11 cellular contexts compared by ENCODE assay signal in the genomic region with DNA sequence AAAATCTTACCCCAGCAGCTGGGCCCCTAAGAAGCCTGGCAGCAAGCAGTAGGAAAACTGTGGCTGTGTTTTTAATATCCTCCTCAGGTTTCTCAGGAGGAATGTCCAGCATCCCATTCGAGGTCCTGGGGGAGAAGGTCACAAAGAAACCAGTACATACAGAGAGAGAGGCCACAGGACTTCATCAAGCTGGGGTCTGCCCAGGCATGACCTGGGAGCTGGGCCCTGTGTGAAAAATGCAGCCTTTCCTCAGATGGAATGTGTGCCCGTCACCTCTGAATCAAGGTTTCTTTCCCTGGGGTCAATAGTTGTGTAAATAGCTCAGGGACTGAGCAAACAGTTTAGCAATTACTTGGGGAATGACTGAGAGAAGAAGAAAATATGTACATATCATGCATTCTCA. TPM values are rescaled to one million over a fixed set of nuclear protein-coding genes. Genes with fewer than 3 reads are reported as not detected.
DNase-seq lines count a peak whose midpoint lies in the region; ATAC-seq and TF ChIP-seq lines count a peak whose summit lies in the region.
"Had no signal": no experiment of that assay in that cellular context is flagged by ENCODE, and none has a peak within 500 bp of the region (broad histone marks: within the 10 kb centered on the region; RNA-seq: fewer than 3 reads in every experiment).

No MANE protein-coding gene starts in this region.

- no peak for DNase-seq in AG04450 (ENCODE audit: low read depth, low spot score)
- peak; percentile 61 for DNase-seq in HuH-7 (ENCODE audit: low spot score)
- no peak for DNase-seq in chondrocyte (ENCODE audit: low spot score)
- DNase-seq in right lobe of liver = no peak
- no peak for DNase-seq in MM.1S
- no peak for DNase-seq in naive thymus-derived CD8-positive, alpha-beta T cell
- no peak for DNase-seq in T-helper 2 cell treated with Interferon-gamma antibody and Interleukin-4, amounts not matched to agents 5 μg/mL and 100 μg/mL, for 36 hours (ENCODE audit: low spot score)
- DNase-seq: esophagus squamous epithelium, NCI-H2081 had no signal

- 25% methylated on average over 2 of the region's 2 CpGs for WGBS in right lobe of liver (ENCODE audit: insufficient coverage, low coverage, low lambda C conversion rate, missing lambda C conversion rate)

- no peak overlapping the region for H3K9ac ChIP-seq in MM.1S (ENCODE audit: low read length)

- no peaks in the 10 kb centered on the region for H3K36me3 ChIP-seq in right lobe of liver
- no peaks in the 10 kb centered on the region for H3K36me3 ChIP-seq in MM.1S (replicated peaks; ENCODE audit: insufficient read depth, low read length)
- H3K36me3 ChIP-seq: esophagus squamous epithelium, thoracic aorta had no signal

- no peaks in the 10 kb centered on the region for H3K79me2 ChIP-seq in MM.1S (ENCODE audit: low read length)

- H3K4me2 ChIP-seq in MM.1S (ENCODE audit: low read depth, low read length) = no peak overlapping the region

- H3K9me3 ChIP-seq in AG04450 (ENCODE audit: control insufficient read depth, insufficient read depth, low read length) = no peaks in the 10 kb centered on the region
- H3K9me3 ChIP-seq in right lobe of liver = no peaks in the 10 kb centered on the region
- H3K9me3 ChIP-seq in MM.1S (replicated peaks; ENCODE audit: insufficient read depth, low read length) = no peaks in the 10 kb centered on the region
- H3K9me3 ChIP-seq: esophagus squamous epithelium, thoracic aorta had no signal

- peak overlapping the region; percentile 99 for H3K27ac Mint-ChIP-seq in chondrocyte (ENCODE audit: unreplicated experiment)
- H3K27ac Mint-ChIP-seq in naive thymus-derived CD8-positive, alpha-beta T cell = no peak overlapping the region
- H3K27ac Mint-ChIP-seq in T-helper 2 cell treated with Interferon-gamma antibody and Interleukin-4, amounts not matched to agents 5 μg/mL and 100 μg/mL, for 36 hours = no peak overlapping the region

- H3K4me3 ChIP-seq in AG04450 (ENCODE audit: low read depth, low read length) (no peak overlapping the region), right lobe of liver (no peak overlapping the region), MM.1S (ENCODE audit: low read length) (no peak overlapping the region)
- H3K4me3 ChIP-seq: esophagus squamous epithelium, thoracic aorta had no signal

- H3K27ac ChIP-seq in AG04450 (ENCODE audit: low read depth, low read length) = peak overlapping the region; percentile 76
- peak overlapping the region in 2 of 3 donors; percentile 33 to 54 for H3K27ac ChIP-seq in right lobe of liver
- H3K27ac ChIP-seq in MM.1S (ENCODE audit: low read length) = no peak overlapping the region
- H3K27ac ChIP-seq: esophagus squamous epithelium, thoracic aorta had no signal

- no peak overlapping the region for H2AFZ ChIP-seq in MM.1S (ENCODE audit: low read length)

- no peaks in the 10 kb centered on the region for H3K9me3 Mint-ChIP-seq in chondrocyte (ENCODE audit: low read depth)
- no peaks in the 10 kb centered on the region for H3K9me3 Mint-ChIP-seq in naive thymus-derived CD8-positive, alpha-beta T cell
- no peaks in the 10 kb centered on the region for H3K9me3 Mint-ChIP-seq in T-helper 2 cell treated with Interferon-gamma antibody and Interleukin-4, amounts not matched to agents 5 μg/mL and 100 μg/mL, for 36 hours

- TF ChIP-seq POLR2A in right lobe of liver (IDR thresholded peaks at IDR 0.05) = no peak

- H3K4me3 Mint-ChIP-seq in chondrocyte (ENCODE audit: unreplicated experiment) = peak overlapping the region; percentile 51
- no peak overlapping the region for H3K4me3 Mint-ChIP-seq in naive thymus-derived CD8-positive, alpha-beta T cell
- H3K4me3 Mint-ChIP-seq in T-helper 2 cell treated with Interferon-gamma antibody and Interleukin-4, amounts not matched to agents 5 μg/mL and 100 μg/mL, for 36 hours = no peak overlapping the region

- TF ChIP-seq CTCF in AG04450 (IDR thresholded peaks at IDR 0.05; ENCODE audit: low read depth, low read length) (no peak), chondrocyte (IDR thresholded peaks at IDR 0.05) (no peak), right lobe of liver (IDR thresholded peaks at IDR 0.05) (no peak), MM.1S (IDR thresholded peaks at IDR 0.05; ENCODE audit: low read length) (no peak)

- H3K27me3 Mint-ChIP-seq in chondrocyte (ENCODE audit: low read depth) = no peaks in the 10 kb centered on the region
- H3K27me3 Mint-ChIP-seq in naive thymus-derived CD8-positive, alpha-beta T cell = peaks cover 0 to 16% (median 15%) of the 10 kb centered on the region in 5 donors
- peaks cover 22% of the 10 kb centered on the region for H3K27me3 Mint-ChIP-seq in T-helper 2 cell treated with Interferon-gamma antibody and Interleukin-4, amounts not matched to agents 5 μg/mL and 100 μg/mL, for 36 hours (ENCODE audit: low read depth)

- H3K4me1 Mint-ChIP-seq in chondrocyte (ENCODE audit: low read depth) = peaks cover 62% of the 10 kb centered on the region
- H3K4me1 Mint-ChIP-seq in naive thymus-derived CD8-positive, alpha-beta T cell = peaks cover 0 to 9% (median 9%) of the 10 kb centered on the region in 4 donors
- peaks cover 8% of the 10 kb centered on the region for H3K4me1 Mint-ChIP-seq in T-helper 2 cell treated with Interferon-gamma antibody and Interleukin-4, amounts not matched to agents 5 μg/mL and 100 μg/mL, for 36 hours (ENCODE audit: low read depth)

- peak; percentile 63 to 88 (median 86) for ATAC-seq in right lobe of liver
- ATAC-seq in naive thymus-derived CD8-positive, alpha-beta T cell = no peak
- ATAC-seq in HG03378 (IDR thresholded peaks at IDR 0.05; ENCODE audit: unreplicated experiment) = no peak

- no peaks in the 10 kb centered on the region for H4K20me1 ChIP-seq in MM.1S (ENCODE audit: insufficient read depth, low read length)

- H3F3A ChIP-seq in MM.1S (ENCODE audit: insufficient read depth, low read length) = no peaks in the 10 kb centered on the region

- H3K4me1 ChIP-seq in right lobe of liver (peaks cover 0 to 20% (median 3%) of the 10 kb centered on the region in 4 donors), MM.1S (ENCODE audit: low read length) (no peaks in the 10 kb centered on the region)

- intact Hi-C loops in right lobe of liver (cut with DNase I) = no loop called here

- CTCF ChIA-PET in AG04450 (lab: Charles Lee) = interaction anchor here (0.6 to 1.3 kb wide), 2 partner anchors 10 to 535 kb away, joined by 3 to 4 read pairs; no protein-coding TSS in a partner anchor

- H3K9me2 ChIP-seq in MM.1S (replicated peaks; ENCODE audit: insufficient read depth, low read length) = no peaks in the 10 kb centered on the region

- POLR2A ChIA-PET in AG04450 (lab: Yijun Ruan, JAX) = interaction anchor here (0.6 to 1.1 kb wide), 4 partner anchors 26 to 49 kb away, joined by 3 to 6 read pairs (median 4); no protein-coding TSS in a partner anchor
- POLR2A ChIA-PET in naive thymus-derived CD8-positive, alpha-beta T cell (lab: Charles Lee) = no interaction called here

- no peaks in the 10 kb centered on the region for H3K36me3 Mint-ChIP-seq in chondrocyte (ENCODE audit: low read depth)
- no peaks in the 10 kb centered on the region for H3K36me3 Mint-ChIP-seq in naive thymus-derived CD8-positive, alpha-beta T cell
- H3K36me3 Mint-ChIP-seq in T-helper 2 cell treated with Interferon-gamma antibody and Interleukin-4, amounts not matched to agents 5 μg/mL and 100 μg/mL, for 36 hours (ENCODE audit: low read depth) = peaks cover 2% of the 10 kb centered on the region

- H3K27me3 ChIP-seq in AG04450 (ENCODE audit: control insufficient read depth, insufficient read depth, low read length) (no peaks in the 10 kb centered on the region), right lobe of liver (no peaks in the 10 kb centered on the region), MM.1S (replicated peaks; ENCODE audit: insufficient read depth, low read length) (no peaks in the 10 kb centered on the region)
- H3K27me3 ChIP-seq: esophagus squamous epithelium had no signal

RNA-seq across cellular contexts. Expression of a gene that starts 33.9 kb away (rescaled TPM):
- 214 and 224 TPM in 2 replicates for polyA plus RNA-seq in AG04450 (2011; rRNA removed)
- polyA minus RNA-seq in AG04450 (2011; rRNA and poly(A)+ RNA removed) = 309 and 330 TPM in 2 replicates
- total RNA-seq in chondrocyte (114 to 127 TPM (median 124 TPM) in 3 replicates), right lobe of liver (100 to 1,000 TPM in 2 of 6 experiments, 10 to 100 TPM in 4; 86.9 to 110 (median 99.1) TPM)
- total RNA-seq in naive thymus-derived CD8-positive, alpha-beta T cell = 10 to 100 TPM; 48.1 to 62.5 TPM
- 10 to 100 TPM in 2 of 3 donors, 1 to 10 TPM in 1; 6.9 to 17.9 (median 14.4) TPM for polyA plus RNA-seq in naive thymus-derived CD8-positive, alpha-beta T cell

Comparison
In these comparisons a context has a peak if more than half of its experiments do, and no peak if none do; other contexts are left out.
1. ATAC-seq: peak in right lobe of liver (4 of 4); none in naive thymus-derived CD8-positive, alpha-beta T cell (0 of 2) and HG03378 (single experiment).